22 cellular contexts compared by ENCODE assay signal in the genomic region with DNA sequence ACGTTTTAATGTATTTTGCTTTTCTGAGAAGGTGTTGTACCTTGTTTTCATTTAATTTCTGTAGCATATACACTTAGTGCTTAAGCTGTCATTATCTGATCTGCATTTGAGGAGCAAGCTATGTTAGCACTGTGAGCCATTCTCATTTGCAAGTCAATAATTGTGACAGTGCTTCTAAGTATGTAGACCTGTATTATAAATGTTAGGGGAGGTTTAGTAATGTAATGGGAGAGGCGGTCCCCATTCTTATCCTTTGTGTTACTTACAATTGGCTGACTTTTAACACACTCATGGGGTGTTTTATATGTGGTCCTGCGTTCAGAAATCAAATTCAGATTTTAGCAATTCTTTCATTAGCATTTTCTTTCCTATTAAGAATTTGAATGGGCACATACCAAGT.
A peak's percentile ranks its signal among the peaks of the same experiment; 100 is the strongest.
DNase-seq lines count a peak whose midpoint lies in the region; ATAC-seq and TF ChIP-seq lines count a peak whose summit lies in the region.
"Had no signal": no experiment of that assay in that cellular context is flagged by ENCODE, and none has a peak within 500 bp of the region (broad histone marks: within the 10 kb centered on the region; RNA-seq: fewer than 3 reads in every experiment).

No MANE protein-coding gene starts in this region.

- H3K23ac ChIP-seq in H9 (ENCODE audit: insufficient read length, low read depth, low read length), result no peak overlapping the region

- no peak overlapping the region for H3T11ph ChIP-seq in H9 (ENCODE audit: low read length)

- no peak overlapping the region for H3K18ac ChIP-seq in H9 (ENCODE audit: insufficient read length, low read depth, low read length)

- H3K9me3 ChIP-seq in H9 (ENCODE audit: control insufficient read depth, low read depth, low read length), result no peaks in the 10 kb centered on the region
- no peaks in the 10 kb centered on the region for H3K9me3 ChIP-seq in neural cell (ENCODE audit: low read length)
- no peaks in the 10 kb centered on the region for H3K9me3 ChIP-seq in suprapubic skin
- H3K9me3 ChIP-seq: A549; BE2C; BLaER1 treated with 17β-estradiol and CSF1 and Interleukin-3, amounts not matched to agents 10 nM and 100 nM had no signal

- no peak overlapping the region for H4K5ac ChIP-seq in H9 (ENCODE audit: insufficient read length, low read depth, low read length)

- H2BK120ac ChIP-seq in H9 (ENCODE audit: low read depth, low read length, poor library complexity, severe bottlenecking), result no peak overlapping the region

- no peaks in the 10 kb centered on the region for H3K36me3 Mint-ChIP-seq in H9 (ENCODE audit: insufficient read depth in 1 of 3, low read depth in 3 of 3)
- H3K36me3 Mint-ChIP-seq: CD14-positive monocyte; CD8-positive, alpha-beta memory T cell had no signal

- peaks cover 56 to 57% of the 10 kb centered on the region in 2 experiments for H3K4me1 Mint-ChIP-seq in H9
- H3K4me1 Mint-ChIP-seq: CD8-positive, alpha-beta memory T cell had no signal

- H2AFZ ChIP-seq in H9 (ENCODE audit: low read length) (no peak overlapping the region), neural cell (ENCODE audit: low read depth, low read length) (no peak overlapping the region)
- H2AFZ ChIP-seq: GM23248 had no signal

- TF ChIP-seq EP300 in neural cell (conservative IDR thresholded peaks at IDR 0.05; ENCODE audit: poor library complexity, severe bottlenecking) (no peak), suprapubic skin (IDR thresholded peaks at IDR 0.05) (no peak)

- H3K27ac Mint-ChIP-seq in H9, result peak overlapping the region in 1 of 3 experiments; percentile 69; a peak in 2 of 7 replicates
- H3K27ac Mint-ChIP-seq: CD14-positive monocyte; CD4-positive, alpha-beta T cell; CD8-positive, alpha-beta memory T cell had no signal

- H2BK5ac ChIP-seq in H9 (ENCODE audit: insufficient read length, low read length), result no peak overlapping the region

- H3K27me3 Mint-ChIP-seq in H9 (ENCODE audit: low read depth), result no peaks in the 10 kb centered on the region
- H3K27me3 Mint-ChIP-seq: CD4-positive, alpha-beta T cell; CD8-positive, alpha-beta memory T cell had no signal

- ATAC-seq in GM19324 (IDR thresholded peaks at IDR 0.05; ENCODE audit: low FRiP score, unreplicated experiment) (no peak), GM21360 (IDR thresholded peaks at IDR 0.05; ENCODE audit: unreplicated experiment) (no peak)
- ATAC-seq: A549, HCT116 had no signal

- H3K4me1 ChIP-seq in H9 (ENCODE audit: insufficient read depth, low read length), result peaks cover 4% of the 10 kb centered on the region; the same call in 1 of the 2 replicates
- no peaks in the 10 kb centered on the region for H3K4me1 ChIP-seq in suprapubic skin

- H4K8ac ChIP-seq in H9 (replicated peaks; ENCODE audit: insufficient read length, low read depth, low read length), result no peak overlapping the region

- H2BK12ac ChIP-seq in H9 (ENCODE audit: insufficient read length, low read depth, low read length), result no peak overlapping the region

- no peaks in the 10 kb centered on the region for H3K9me2 ChIP-seq in neural cell (ENCODE audit: insufficient read depth, low read length)

- no peak for TF ChIP-seq POLR2A in suprapubic skin (IDR thresholded peaks at IDR 0.05)

- no peak overlapping the region for H2AK5ac ChIP-seq in H9 (ENCODE audit: insufficient read length, low read length)

- H3K56ac ChIP-seq in H9 (ENCODE audit: insufficient read length, low read depth, low read length), result no peak overlapping the region

- H3K4me2 ChIP-seq in H9 (ENCODE audit: insufficient read depth, insufficient read length, low read length) (peak overlapping the region; percentile 44), neural cell (ENCODE audit: low read length) (no peak overlapping the region)
- H3K4me2 ChIP-seq: A549 had no signal

- H3K4ac ChIP-seq in H9 (ENCODE audit: low read depth, low read length), result no peak overlapping the region

- H3K23me2 ChIP-seq in H9 (ENCODE audit: insufficient read length, low read depth, low read length, poor library complexity, severe bottlenecking), result no peaks in the 10 kb centered on the region

- H3K79me2 ChIP-seq in H9 (ENCODE audit: insufficient read depth, low read length) (peaks cover 5% of the 10 kb centered on the region; the same call in 1 of the 2 replicates), neural cell (replicated peaks; ENCODE audit: insufficient read depth, low read length) (no peaks in the 10 kb centered on the region)

- H4K91ac ChIP-seq in H9 (ENCODE audit: insufficient read length, low read depth, low read length), result no peak overlapping the region

- no peak overlapping the region for H3K14ac ChIP-seq in H9 (ENCODE audit: insufficient read depth, low read length)

- no peaks in the 10 kb centered on the region for H3K36me3 ChIP-seq in neural cell (ENCODE audit: insufficient read depth, low read length)
- H3K36me3 ChIP-seq in suprapubic skin, result no peaks in the 10 kb centered on the region
- H3K36me3 ChIP-seq: BE2C; BLaER1 treated with 17β-estradiol and CSF1 and Interleukin-3, amounts not matched to agents 10 nM and 100 nM had no signal

- no peak for TF ChIP-seq RAD21 in neural cell (conservative IDR thresholded peaks at IDR 0.05)

- DNase-seq in NCI-H748 (lab: John Stamatoyannopoulos, UW; ENCODE audit: unreplicated experiment) (peak; percentile 20), NCI-H748 treated with DMSO at 0.1 percent for 48 hours (lab: John Stamatoyannopoulos, UW) (no peak), H9 (no peak), NCI-H69 (lab: John Stamatoyannopoulos, UW) (peak; percentile 93), suprapubic skin (ENCODE audit: low spot score in 2 of 2) (no peak)
- DNase-seq: 8988T; ACHN; AML-193; BE2C; CD4-positive, alpha-beta T cell; CD8-positive, alpha-beta memory T cell; DMS53; DMS79 treated with DMSO at 0.1 percent for 48 hours; GF-D8; GM23248 had no signal

- H3K27ac ChIP-seq in H9 (ENCODE audit: insufficient read length, low read depth, low read length) (no peak overlapping the region), neural cell (ENCODE audit: low read length) (no peak overlapping the region), suprapubic skin (no peak overlapping the region)
- H3K27ac ChIP-seq: A549; BLaER1 treated with 17β-estradiol and CSF1 and Interleukin-3, amounts not matched to agents 10 nM and 100 nM; GM23248 had no signal

- H4K20me1 ChIP-seq in H9 (ENCODE audit: control insufficient read depth, insufficient read depth, insufficient read length), result no peaks in the 10 kb centered on the region
- H4K20me1 ChIP-seq in neural cell (ENCODE audit: insufficient read depth), result no peaks in the 10 kb centered on the region
- H4K20me1 ChIP-seq: BLaER1 treated with 17β-estradiol and CSF1 and Interleukin-3, amounts not matched to agents 10 nM and 100 nM had no signal

- H3K4me3 ChIP-seq in neural cell (ENCODE audit: low read length) (peak overlapping the region; percentile 5), suprapubic skin (no peak overlapping the region)
- H3K4me3 ChIP-seq: A549; BLaER1 treated with 17β-estradiol and CSF1 and Interleukin-3, amounts not matched to agents 10 nM and 100 nM; GM23248 had no signal

- H3K9me3 Mint-ChIP-seq in H9, result no peaks in the 10 kb centered on the region
- H3K9me3 Mint-ChIP-seq: CD4-positive, alpha-beta T cell had no signal

- no peak overlapping the region for H2BK15ac ChIP-seq in H9 (ENCODE audit: low read depth, low read length)

- H3K4me3 Mint-ChIP-seq in H9, result no peak overlapping the region
- H3K4me3 Mint-ChIP-seq: CD14-positive monocyte; CD4-positive, alpha-beta T cell; CD8-positive, alpha-beta memory T cell had no signal

- H3K9ac ChIP-seq in H9 (ENCODE audit: extremely low read depth, insufficient read length, low read length) (no peak overlapping the region), neural cell (ENCODE audit: low read length) (no peak overlapping the region)
- H3K9ac ChIP-seq: BLaER1 treated with 17β-estradiol and CSF1 and Interleukin-3, amounts not matched to agents 10 nM and 100 nM; GM23248 had no signal

- H3K79me1 ChIP-seq in H9 (ENCODE audit: insufficient read depth, low read depth, low read length, poor library complexity, severe bottlenecking), result peaks cover 2% of the 10 kb centered on the region

- no peak overlapping the region for H2BK20ac ChIP-seq in H9 (ENCODE audit: low read depth, low read length, poor library complexity, severe bottlenecking)

- no peak for TF ChIP-seq CTCF in H9 (conservative IDR thresholded peaks at IDR 0.05)
- no peak for TF ChIP-seq CTCF in neural cell (IDR thresholded peaks at IDR 0.05; ENCODE audit: poor library complexity, severe bottlenecking)
- TF ChIP-seq CTCF in suprapubic skin (IDR thresholded peaks at IDR 0.05), result no peak

- H3K27me3 ChIP-seq in H9 (ENCODE audit: insufficient read depth, low read length), result no peaks in the 10 kb centered on the region
- no peaks in the 10 kb centered on the region for H3K27me3 ChIP-seq in neural cell (ENCODE audit: insufficient read depth, low read depth, low read length)
- H3K27me3 ChIP-seq in suprapubic skin, result no peaks in the 10 kb centered on the region
- H3K27me3 ChIP-seq: BE2C; BLaER1 treated with 17β-estradiol and CSF1 and Interleukin-3, amounts not matched to agents 10 nM and 100 nM had no signal

- no peaks in the 10 kb centered on the region for H3F3A ChIP-seq in neural cell (ENCODE audit: insufficient read depth, low read length, poor library complexity, severe bottlenecking)

- no CpG with 5 or more reads among the region's 3 CpGs for WGBS in H9 (ENCODE audit: extremely low coverage, insufficient read length, low lambda C conversion rate)
- WGBS in suprapubic skin, result 83% methylated on average over 3 of the region's 3 CpGs

TF ChIP-seq in neural cell, 6 proteins besides CTCF, POLR2A, EP300 and RAD21 (continues in another document):
- TF ChIP-seq TAF1 (IDR thresholded peaks at IDR 0.05; ENCODE audit: low read depth), result no peak

Comparison
In these comparisons a context has a peak if more than half of its experiments do, and no peak if none do; other contexts are left out.
1. DNase-seq: peak in NCI-H748 (single experiment) and NCI-H69 (single experiment); none in NCI-H748 treated with DMSO at 0.1 percent for 48 hours (single experiment), H9 (single experiment) and suprapubic skin (0 of 2).